8 cellular contexts compared by ENCODE assay signal in the genomic region with DNA sequence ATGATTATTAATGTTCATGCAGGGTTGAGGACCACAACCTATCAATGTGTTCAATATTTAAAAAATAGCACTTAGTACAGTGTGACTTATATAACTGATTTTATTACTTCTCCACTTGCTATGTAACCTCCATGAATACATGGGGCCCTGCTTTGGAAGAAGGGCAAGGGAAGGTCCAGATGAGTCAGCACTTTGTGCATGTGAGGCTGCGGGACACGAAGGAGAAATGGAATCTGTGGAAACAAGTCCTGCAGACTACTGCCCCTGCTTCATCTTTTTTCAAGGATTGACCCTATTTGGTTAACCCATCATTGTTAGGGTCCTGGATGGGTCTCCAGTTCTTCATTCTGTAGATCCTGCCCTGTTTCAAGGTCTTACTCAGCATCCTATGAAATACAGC. TPM values are rescaled to one million over a fixed set of nuclear protein-coding genes. Genes with fewer than 3 reads are reported as not detected.
DNase-seq lines count a peak whose midpoint lies in the region; ATAC-seq and TF ChIP-seq lines count a peak whose summit lies in the region.

No MANE protein-coding gene starts in this region.

- peaks cover 7% of the 10 kb centered on the region for H3K4me1 ChIP-seq in endocrine pancreas (ENCODE audit: control insufficient read depth, insufficient read depth, low read length)
- H3K4me1 ChIP-seq in left lung, result peaks cover 6 to 53% of the 10 kb centered on the region in 2 donors

- intact Hi-C loops in left lung (cut with DNase I), result no loop called here

- no peaks in the 10 kb centered on the region for H3K27me3 ChIP-seq in endocrine pancreas (ENCODE audit: control insufficient read depth, insufficient read depth, low read length)
- H3K27me3 ChIP-seq in left lung, result no peaks in the 10 kb centered on the region

- DNase-seq in EL (peak; percentile 86), OCI-M1 (lab: John Stamatoyannopoulos, UW) (peak; percentile 33), nucleus accumbens (lab: John Stamatoyannopoulos, UW) (peak in 30 of 56 donors; percentile 2 to 57 (median 12)), left lung (no peak), NCI-H2196 treated with DMSO at 0.1 percent for 48 hours (lab: John Stamatoyannopoulos, UW; ENCODE audit: unreplicated experiment) (no peak)
- DNase-seq in NK-92 treated with Interleukin-12 subunit alpha and Interleukin-12 subunit beta, amount 100 ng/mL, for 24 hours (lab: John Stamatoyannopoulos, UW), result no peak
- DNase-seq in activated CD8-positive, alpha-beta memory T cell treated with anti-CD3 and anti-CD28 coated beads for 24 hours, result no peak

- no peak for ATAC-seq in left lung

- no peaks in the 10 kb centered on the region for H3K9me3 ChIP-seq in endocrine pancreas (ENCODE audit: control insufficient read depth, low read length)
- no peaks in the 10 kb centered on the region for H3K9me3 ChIP-seq in left lung

- H3K4me3 ChIP-seq in endocrine pancreas (ENCODE audit: control insufficient read depth, insufficient read depth, low read length), result peak overlapping the region; percentile 74
- H3K4me3 ChIP-seq in left lung, result peak overlapping the region in 1 of 2 donors; percentile 98

- H3K9ac ChIP-seq in endocrine pancreas (ENCODE audit: control insufficient read depth, insufficient read depth, low read length), result no peak overlapping the region

- H3K36me3 ChIP-seq in endocrine pancreas (ENCODE audit: control insufficient read depth, insufficient read depth, low read length), result peaks cover 3% of the 10 kb centered on the region
- peaks cover 0 to 25% of the 10 kb centered on the region in 2 donors for H3K36me3 ChIP-seq in left lung

- no peak for TF ChIP-seq CTCF in left lung (IDR thresholded peaks at IDR 0.05)

- H3K27ac ChIP-seq in left lung, result no peak overlapping the region

RNA-seq across cellular contexts. Expression of a gene that starts 1.6 kb away (rescaled TPM):
- total RNA-seq in left lung, result 10 to 100 TPM; 15.9 to 17.0 TPM

RNA-seq across cellular contexts. Expression of a gene that starts 56.2 kb away (rescaled TPM):
- total RNA-seq in left lung, result 10 to 100 TPM in 1 of 2 donors, 1 to 10 TPM in 1; 8.5 to 11.2 TPM

Comparison
In these comparisons a context has a peak if more than half of its experiments do, and no peak if none do; other contexts are left out.
1. DNase-seq: peak in EL (single experiment), OCI-M1 (single experiment) and nucleus accumbens (30 of 56); none in left lung (0 of 2), NK-92 treated with Interleukin-12 subunit alpha and Interleukin-12 subunit beta, amount 100 ng/mL, for 24 hours (single experiment), activated CD8-positive, alpha-beta memory T cell treated with anti-CD3 and anti-CD28 coated beads for 24 hours (single experiment) and NCI-H2196 treated with DMSO at 0.1 percent for 48 hours (single experiment).